ENCODE assay signal across 1 cellular context in genomic region chr1:167627865-167628641, GRCh38.
TF ChIP-seq lines count a peak whose summit lies in the region.

No MANE protein-coding gene starts in this region.

TF ChIP-seq in K562, 482 proteins besides CTCF, POLR2A, EP300 and RAD21 (continued from another document and continues in another):
- TF ChIP-seq DEAF1 (CRISPR knock-in tag; IDR thresholded peaks at IDR 0.05), result no peak
- TF ChIP-seq CEBPG (CRISPR knock-in tag; IDR thresholded peaks at IDR 0.05), result 0 out of 2 replicates have a peak, but pooled peaks have one; percentile 4
- no peak for TF ChIP-seq CEBPG (tag; conservative IDR thresholded peaks at IDR 0.05 in 1 of 2, IDR thresholded peaks at IDR 0.05 in 1 of 2)
- TF ChIP-seq IFI16 (CRISPR knock-in tag; IDR thresholded peaks at IDR 0.05), result no peak
- TF ChIP-seq HEY1 (CRISPR knock-in tag; IDR thresholded peaks at IDR 0.05; ENCODE audit: borderline replicate concordance), result no peak
- peak; percentile 64; the same call in 1 of the 2 replicates for TF ChIP-seq CBX1 (IDR thresholded peaks at IDR 0.05; ENCODE audit: low read depth)
- TF ChIP-seq HNRNPLL (IDR thresholded peaks at IDR 0.05; ENCODE audit: low read depth, low read length, poor library complexity, severe bottlenecking), result no peak
- peak; percentile 81; the same call in 1 of the 2 replicates for TF ChIP-seq GATAD2B (IDR thresholded peaks at IDR 0.05; ENCODE audit: borderline replicate concordance)
- TF ChIP-seq FIP1L1 (IDR thresholded peaks at IDR 0.05; ENCODE audit: low read depth, low read length, poor library complexity, severe bottlenecking), result no peak
- no peak for TF ChIP-seq CBX2 (IDR thresholded peaks at IDR 0.05; ENCODE audit: insufficient read depth, low read length, poor library complexity, severe bottlenecking)
- no peak for TF ChIP-seq HDAC6 (IDR thresholded peaks at IDR 0.05; ENCODE audit: low read depth, low read length)
- TF ChIP-seq TCF15 (CRISPR knock-in tag; IDR thresholded peaks at IDR 0.05), result 0 out of 2 replicates have a peak, but pooled peaks have one; percentile 59
- no peak for TF ChIP-seq GTF3C2 (IDR thresholded peaks at IDR 0.05; ENCODE audit: borderline replicate concordance, extremely low read depth, insufficient read length)
- no peak for TF ChIP-seq ZNF23 (CRISPR knock-in tag; IDR thresholded peaks at IDR 0.05)
- 0 out of 2 replicates have a peak, but pooled peaks have one; percentile 27 for TF ChIP-seq BRD4 (IDR thresholded peaks at IDR 0.05)
- peak; percentile 89 for TF ChIP-seq POLR2AphosphoS5 (IDR thresholded peaks at IDR 0.05; ENCODE audit: control insufficient read depth, insufficient read depth, low read depth, low read length)
- TF ChIP-seq CHD4 (IDR thresholded peaks at IDR 0.05; ENCODE audit: insufficient read depth, insufficient replicate concordance, low read depth, low read length, poor library complexity, severe bottlenecking), result no peak
- peak; percentile 100 for TF ChIP-seq FOXA3 (CRISPR knock-in tag; conservative IDR thresholded peaks at IDR 0.05 in 1 of 2, IDR thresholded peaks at IDR 0.05 in 1 of 2)
- no peak for TF ChIP-seq ZNF121 (CRISPR knock-in tag; conservative IDR thresholded peaks at IDR 0.05)
- peak; percentile 99 for TF ChIP-seq LEF1 (IDR thresholded peaks at IDR 0.05)
- TF ChIP-seq RBM39 (optimal IDR thresholded peaks at IDR 0.05; ENCODE audit: low read depth, low read length), result peak; percentile 96
- no peak for TF ChIP-seq SREBF1 (IDR thresholded peaks at IDR 0.05; ENCODE audit: borderline replicate concordance, low read depth, low read length)
- no peak for TF ChIP-seq SIX5 (IDR thresholded peaks at IDR 0.05; ENCODE audit: borderline replicate concordance in 1 of 2, insufficient read depth in 1 of 2, low read depth in 1 of 2, low read length in 2 of 2)
- peak; percentile 93 for TF ChIP-seq ZNF766 (CRISPR knock-in tag; conservative IDR thresholded peaks at IDR 0.05)
- TF ChIP-seq, protein P1, sequence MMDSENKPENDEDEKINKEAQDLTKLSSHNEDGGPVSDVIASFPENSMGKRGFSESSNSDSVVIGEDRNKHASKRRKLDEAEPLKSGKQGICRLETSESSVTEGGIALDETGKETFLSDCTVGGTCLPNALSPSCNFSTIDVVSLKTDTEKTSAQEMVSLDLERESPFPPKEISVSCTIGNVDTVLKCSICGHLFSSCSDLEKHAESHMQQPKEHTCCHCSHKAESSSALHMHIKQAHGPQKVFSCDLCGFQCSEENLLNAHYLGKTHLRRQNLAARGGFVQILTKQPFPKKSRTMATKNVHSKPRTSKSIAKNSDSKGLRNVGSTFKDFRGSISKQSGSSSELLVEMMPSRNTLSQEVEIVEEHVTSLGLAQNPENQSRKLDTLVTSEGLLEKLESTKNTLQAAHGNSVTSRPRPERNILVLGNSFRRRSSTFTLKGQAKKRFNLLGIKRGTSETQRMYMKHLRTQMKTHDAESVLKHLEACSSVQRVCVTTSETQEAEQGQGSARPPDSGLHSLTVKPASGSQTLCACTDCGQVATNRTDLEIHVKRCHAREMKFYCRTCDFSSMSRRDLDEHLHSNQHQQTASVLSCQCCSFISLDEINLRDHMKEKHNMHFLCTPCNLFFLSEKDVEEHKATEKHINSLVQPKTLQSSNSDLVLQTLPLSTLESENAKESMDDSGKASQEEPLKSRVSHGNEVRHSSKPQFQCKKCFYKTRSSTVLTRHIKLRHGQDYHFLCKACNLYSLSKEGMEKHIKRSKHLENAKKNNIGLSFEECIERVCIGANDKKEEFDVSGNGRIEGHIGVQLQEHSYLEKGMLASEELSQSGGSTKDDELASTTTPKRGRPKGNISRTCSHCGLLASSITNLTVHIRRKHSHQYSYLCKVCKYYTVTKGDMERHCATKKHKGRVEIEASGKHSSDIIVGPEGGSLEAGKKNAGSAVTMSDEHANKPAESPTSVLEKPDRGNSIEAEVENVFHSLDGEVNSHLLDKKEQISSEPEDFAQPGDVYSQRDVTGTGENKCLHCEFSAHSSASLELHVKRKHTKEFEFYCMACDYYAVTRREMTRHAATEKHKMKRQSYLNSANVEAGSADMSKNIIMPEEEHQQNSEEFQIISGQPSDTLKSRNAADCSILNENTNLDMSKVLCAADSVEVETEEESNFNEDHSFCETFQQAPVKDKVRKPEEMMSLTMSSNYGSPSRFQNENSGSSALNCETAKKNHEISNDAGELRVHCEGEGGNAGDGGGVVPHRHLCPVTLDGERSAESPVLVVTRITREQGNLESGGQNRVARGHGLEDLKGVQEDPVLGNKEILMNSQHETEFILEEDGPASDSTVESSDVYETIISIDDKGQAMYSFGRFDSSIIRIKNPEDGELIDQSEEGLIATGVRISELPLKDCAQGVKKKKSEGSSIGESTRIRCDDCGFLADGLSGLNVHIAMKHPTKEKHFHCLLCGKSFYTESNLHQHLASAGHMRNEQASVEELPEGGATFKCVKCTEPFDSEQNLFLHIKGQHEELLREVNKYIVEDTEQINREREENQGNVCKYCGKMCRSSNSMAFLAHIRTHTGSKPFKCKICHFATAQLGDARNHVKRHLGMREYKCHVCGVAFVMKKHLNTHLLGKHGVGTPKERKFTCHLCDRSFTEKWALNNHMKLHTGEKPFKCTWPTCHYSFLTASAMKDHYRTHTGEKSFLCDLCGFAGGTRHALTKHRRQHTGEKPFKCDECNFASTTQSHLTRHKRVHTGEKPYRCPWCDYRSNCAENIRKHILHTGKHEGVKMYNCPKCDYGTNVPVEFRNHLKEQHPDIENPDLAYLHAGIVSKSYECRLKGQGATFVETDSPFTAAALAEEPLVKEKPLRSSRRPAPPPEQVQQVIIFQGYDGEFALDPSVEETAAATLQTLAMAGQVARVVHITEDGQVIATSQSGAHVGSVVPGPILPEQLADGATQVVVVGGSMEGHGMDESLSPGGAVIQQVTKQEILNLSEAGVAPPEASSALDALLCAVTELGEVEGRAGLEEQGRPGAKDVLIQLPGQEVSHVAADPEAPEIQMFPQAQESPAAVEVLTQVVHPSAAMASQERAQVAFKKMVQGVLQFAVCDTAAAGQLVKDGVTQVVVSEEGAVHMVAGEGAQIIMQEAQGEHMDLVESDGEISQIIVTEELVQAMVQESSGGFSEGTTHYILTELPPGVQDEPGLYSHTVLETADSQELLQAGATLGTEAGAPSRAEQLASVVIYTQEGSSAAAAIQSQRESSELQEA (IDR thresholded peaks at IDR 0.05; ENCODE audit: low read depth), result peak; percentile 37; the same call in 1 of the 2 replicates
- no peak for TF ChIP-seq NR1H2 (CRISPR knock-in tag; IDR thresholded peaks at IDR 0.05)
- no peak for TF ChIP-seq SP2 (IDR thresholded peaks at IDR 0.05; ENCODE audit: extremely low read depth, low read depth, low read length, poor library complexity, severe bottlenecking)
- no peak for TF ChIP-seq ZNF699 (CRISPR knock-in tag; IDR thresholded peaks at IDR 0.05; ENCODE audit: insufficient replicate concordance)
- TF ChIP-seq, protein P2, sequence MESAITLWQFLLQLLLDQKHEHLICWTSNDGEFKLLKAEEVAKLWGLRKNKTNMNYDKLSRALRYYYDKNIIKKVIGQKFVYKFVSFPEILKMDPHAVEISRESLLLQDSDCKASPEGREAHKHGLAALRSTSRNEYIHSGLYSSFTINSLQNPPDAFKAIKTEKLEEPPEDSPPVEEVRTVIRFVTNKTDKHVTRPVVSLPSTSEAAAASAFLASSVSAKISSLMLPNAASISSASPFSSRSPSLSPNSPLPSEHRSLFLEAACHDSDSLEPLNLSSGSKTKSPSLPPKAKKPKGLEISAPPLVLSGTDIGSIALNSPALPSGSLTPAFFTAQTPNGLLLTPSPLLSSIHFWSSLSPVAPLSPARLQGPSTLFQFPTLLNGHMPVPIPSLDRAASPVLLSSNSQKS (CRISPR knock-in tag; IDR thresholded peaks at IDR 0.05), result no peak
- TF ChIP-seq, protein P3, sequence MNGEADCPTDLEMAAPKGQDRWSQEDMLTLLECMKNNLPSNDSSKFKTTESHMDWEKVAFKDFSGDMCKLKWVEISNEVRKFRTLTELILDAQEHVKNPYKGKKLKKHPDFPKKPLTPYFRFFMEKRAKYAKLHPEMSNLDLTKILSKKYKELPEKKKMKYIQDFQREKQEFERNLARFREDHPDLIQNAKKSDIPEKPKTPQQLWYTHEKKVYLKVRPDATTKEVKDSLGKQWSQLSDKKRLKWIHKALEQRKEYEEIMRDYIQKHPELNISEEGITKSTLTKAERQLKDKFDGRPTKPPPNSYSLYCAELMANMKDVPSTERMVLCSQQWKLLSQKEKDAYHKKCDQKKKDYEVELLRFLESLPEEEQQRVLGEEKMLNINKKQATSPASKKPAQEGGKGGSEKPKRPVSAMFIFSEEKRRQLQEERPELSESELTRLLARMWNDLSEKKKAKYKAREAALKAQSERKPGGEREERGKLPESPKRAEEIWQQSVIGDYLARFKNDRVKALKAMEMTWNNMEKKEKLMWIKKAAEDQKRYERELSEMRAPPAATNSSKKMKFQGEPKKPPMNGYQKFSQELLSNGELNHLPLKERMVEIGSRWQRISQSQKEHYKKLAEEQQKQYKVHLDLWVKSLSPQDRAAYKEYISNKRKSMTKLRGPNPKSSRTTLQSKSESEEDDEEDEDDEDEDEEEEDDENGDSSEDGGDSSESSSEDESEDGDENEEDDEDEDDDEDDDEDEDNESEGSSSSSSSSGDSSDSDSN (IDR thresholded peaks at IDR 0.05; ENCODE audit: borderline replicate concordance in 1 of 2, low read depth in 2 of 2, low read length in 2 of 2), result peak; percentile 70 to 91; a peak in 3 of 4 replicates
- no peak for TF ChIP-seq HNRNPH1 (optimal IDR thresholded peaks at IDR 0.05; ENCODE audit: low read depth, low read length)
- TF ChIP-seq TCF7 (IDR thresholded peaks at IDR 0.05; ENCODE audit: borderline replicate concordance), result peak; percentile 64; the same call in 1 of the 2 replicates
- TF ChIP-seq ZNF124 (CRISPR knock-in tag; IDR thresholded peaks at IDR 0.05), result no peak
- no peak for TF ChIP-seq TGIF2 (CRISPR knock-in tag; IDR thresholded peaks at IDR 0.05)
- TF ChIP-seq ESRRB (CRISPR knock-in tag; IDR thresholded peaks at IDR 0.05; ENCODE audit: borderline replicate concordance), result no peak
- TF ChIP-seq, protein P4, sequence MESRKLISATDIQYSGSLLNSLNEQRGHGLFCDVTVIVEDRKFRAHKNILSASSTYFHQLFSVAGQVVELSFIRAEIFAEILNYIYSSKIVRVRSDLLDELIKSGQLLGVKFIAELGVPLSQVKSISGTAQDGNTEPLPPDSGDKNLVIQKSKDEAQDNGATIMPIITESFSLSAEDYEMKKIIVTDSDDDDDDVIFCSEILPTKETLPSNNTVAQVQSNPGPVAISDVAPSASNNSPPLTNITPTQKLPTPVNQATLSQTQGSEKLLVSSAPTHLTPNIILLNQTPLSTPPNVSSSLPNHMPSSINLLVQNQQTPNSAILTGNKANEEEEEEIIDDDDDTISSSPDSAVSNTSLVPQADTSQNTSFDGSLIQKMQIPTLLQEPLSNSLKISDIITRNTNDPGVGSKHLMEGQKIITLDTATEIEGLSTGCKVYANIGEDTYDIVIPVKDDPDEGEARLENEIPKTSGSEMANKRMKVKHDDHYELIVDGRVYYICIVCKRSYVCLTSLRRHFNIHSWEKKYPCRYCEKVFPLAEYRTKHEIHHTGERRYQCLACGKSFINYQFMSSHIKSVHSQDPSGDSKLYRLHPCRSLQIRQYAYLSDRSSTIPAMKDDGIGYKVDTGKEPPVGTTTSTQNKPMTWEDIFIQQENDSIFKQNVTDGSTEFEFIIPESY (CRISPR knock-in tag; IDR thresholded peaks at IDR 0.05), result no peak; the same call in 1 of the 2 replicates
- no peak; the same call in none of the 2 replicates for TF ChIP-seq ERF (CRISPR knock-in tag; IDR thresholded peaks at IDR 0.05)
- no peak for TF ChIP-seq ZKSCAN3 (CRISPR knock-in tag; IDR thresholded peaks at IDR 0.05)
- no peak for TF ChIP-seq ZNF347 (CRISPR knock-in tag; IDR thresholded peaks at IDR 0.05; ENCODE audit: low read depth)
- TF ChIP-seq, protein P5, sequence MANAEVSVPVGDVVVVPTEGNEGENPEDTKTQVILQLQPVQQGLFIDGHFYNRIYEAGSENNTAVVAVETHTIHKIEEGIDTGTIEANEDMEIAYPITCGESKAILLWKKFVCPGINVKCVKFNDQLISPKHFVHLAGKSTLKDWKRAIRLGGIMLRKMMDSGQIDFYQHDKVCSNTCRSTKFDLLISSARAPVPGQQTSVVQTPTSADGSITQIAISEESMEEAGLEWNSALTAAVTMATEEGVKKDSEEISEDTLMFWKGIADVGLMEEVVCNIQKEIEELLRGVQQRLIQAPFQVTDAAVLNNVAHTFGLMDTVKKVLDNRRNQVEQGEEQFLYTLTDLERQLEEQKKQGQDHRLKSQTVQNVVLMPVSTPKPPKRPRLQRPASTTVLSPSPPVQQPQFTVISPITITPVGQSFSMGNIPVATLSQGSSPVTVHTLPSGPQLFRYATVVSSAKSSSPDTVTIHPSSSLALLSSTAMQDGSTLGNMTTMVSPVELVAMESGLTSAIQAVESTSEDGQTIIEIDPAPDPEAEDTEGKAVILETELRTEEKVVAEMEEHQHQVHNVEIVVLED (CRISPR knock-in tag; IDR thresholded peaks at IDR 0.05), result 0 out of 2 replicates have a peak, but pooled peaks have one; percentile 4
